In the genomic region with DNA sequence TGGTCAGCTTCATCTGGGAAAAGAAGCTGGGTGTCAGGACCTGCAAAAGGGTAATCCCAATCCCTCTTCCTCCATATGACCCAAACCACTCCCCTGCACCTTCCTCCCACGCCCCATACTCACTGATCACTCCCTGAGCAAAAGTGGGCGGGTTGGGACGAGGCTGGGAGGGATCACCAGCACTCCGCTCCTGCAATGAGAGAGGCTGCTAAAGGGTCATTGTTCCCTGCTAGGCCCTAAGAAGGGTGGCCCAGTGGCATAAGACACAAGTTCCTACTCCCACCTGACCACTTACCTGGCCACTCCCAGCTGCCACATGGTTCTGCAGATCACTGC, we compare ENCODE assay signal across 1 cellular context.
A peak's percentile ranks its signal among the peaks of the same experiment; 100 is the strongest.
TF ChIP-seq lines count a peak whose summit lies in the region.

No MANE protein-coding gene starts in this region.

TF ChIP-seq in HEK293, 187 proteins besides CTCF, POLR2A, EP300 and RAD21:
- TF ChIP-seq KLF10 (tag by site-specific recombination; IDR thresholded peaks at IDR 0.05): no peak
- TF ChIP-seq EGR2 (tag by site-specific recombination; IDR thresholded peaks at IDR 0.05; ENCODE audit: low read depth): peak; percentile 47; the same call in 1 of the 2 replicates
- TF ChIP-seq ZNF132 (tag by site-specific recombination; IDR thresholded peaks at IDR 0.05; ENCODE audit: borderline replicate concordance): no peak
- TF ChIP-seq ZFHX2 (tag by site-specific recombination; conservative IDR thresholded peaks at IDR 0.05): peak; percentile 62
- no peak for TF ChIP-seq MZF1 (tag by site-specific recombination; IDR thresholded peaks at IDR 0.05; ENCODE audit: borderline replicate concordance)
